Comparison of ENCODE assay signal across 17 cellular contexts in genomic region chr10:8513155-8514147, GRCh38.
"Had no signal": no experiment of that assay in that cellular context is flagged by ENCODE, and none has a peak within 500 bp of the region (broad histone marks: within the 10 kb centered on the region; RNA-seq: fewer than 3 reads in every experiment).

No MANE protein-coding gene starts in this region.

- H3K4me1 ChIP-seq: body of pancreas, left lung, parathyroid adenoma, upper lobe of right lung had no signal

- H3K9me3 ChIP-seq: body of pancreas, left lung, upper lobe of right lung had no signal

- H2AFZ ChIP-seq: parathyroid adenoma had no signal

- H3K27ac ChIP-seq: body of pancreas, left lung, parathyroid adenoma, upper lobe of right lung had no signal

- H3K36me3 Mint-ChIP-seq: activated naive CD4-positive, alpha-beta T cell treated with anti-CD3 and anti-CD28 coated beads, Interleukin-2, amount 50 U/mL, for 72 hours had no signal

- H3K27me3 ChIP-seq: body of pancreas had no signal

- H3K79me2 ChIP-seq: parathyroid adenoma had no signal

- H3K36me3 ChIP-seq: left lung, upper lobe of right lung had no signal

- H3K27ac Mint-ChIP-seq: activated naive CD4-positive, alpha-beta T cell treated with anti-CD3 and anti-CD28 coated beads, Interleukin-2, amount 50 U/mL, for 72 hours; dendritic cell treated with granulocyte-macrophage colony-stimulating factor and Interleukin-4, amounts not matched to agents 40 ng/mL and 50 ng/mL, for 4 days; stimulated activated naive CD8-positive, alpha-beta T cell treated with anti-CD3 and anti-CD28 coated beads, Interleukin-15, Interleukin-2, amounts not matched to agents 100 ng/mL and 50 ng/mL, for 24 hours had no signal

- ATAC-seq: activated CD4-positive, CD25-positive, alpha-beta regulatory T cell treated with anti-CD3 and anti-CD28 coated beads, Interleukin-2, amount 50 U/mL, for 24 hours; activated naive CD4-positive, alpha-beta T cell treated with anti-CD3 and anti-CD28 coated beads, Interleukin-2, amount 50 U/mL, for 72 hours; activated T-cell treated with anti-CD3 and anti-CD28 coated beads, Interleukin-2, amount 50 U/mL, for 4 hours; body of pancreas; left lung; upper lobe of right lung had no signal

- H3K4me3 Mint-ChIP-seq: activated T-cell treated with anti-CD3 and anti-CD28 coated beads, Interleukin-2, amount 50 U/mL, for 4 hours; central memory CD8-positive, alpha-beta T cell; dendritic cell treated with granulocyte-macrophage colony-stimulating factor and Interleukin-4, amounts not matched to agents 40 ng/mL and 50 ng/mL, for 4 days; stimulated activated naive CD8-positive, alpha-beta T cell treated with anti-CD3 and anti-CD28 coated beads, Interleukin-15, Interleukin-2, amounts not matched to agents 100 ng/mL and 50 ng/mL, for 24 hours had no signal

- H3K4me1 Mint-ChIP-seq: central memory CD8-positive, alpha-beta T cell had no signal

- H3K9me3 Mint-ChIP-seq: activated naive CD4-positive, alpha-beta T cell treated with anti-CD3 and anti-CD28 coated beads, Interleukin-2, amount 50 U/mL, for 72 hours; activated T-cell treated with anti-CD3 and anti-CD28 coated beads, Interleukin-2, amount 50 U/mL, for 4 hours; central memory CD8-positive, alpha-beta T cell; dendritic cell treated with granulocyte-macrophage colony-stimulating factor and Interleukin-4, amounts not matched to agents 40 ng/mL and 50 ng/mL, for 4 days; stimulated activated naive CD8-positive, alpha-beta T cell treated with anti-CD3 and anti-CD28 coated beads, Interleukin-15, Interleukin-2, amounts not matched to agents 100 ng/mL and 50 ng/mL, for 24 hours had no signal

- H3K4me3 ChIP-seq: body of pancreas, left lung, upper lobe of right lung had no signal

- DNase-seq: activated CD4-positive, alpha-beta T cell treated with anti-CD3 and anti-CD28 coated beads, Interleukin-2, amount 50 U/mL, for 48 hours; activated effector memory CD4-positive, alpha-beta T cell treated with anti-CD3 and anti-CD28 coated beads, Interleukin-2, amount 50 U/mL, for 16 hours; activated T-cell treated with anti-CD3 and anti-CD28 coated beads, Interleukin-2, amount 50 U/mL, for 4 hours; amniotic stem cell; body of pancreas; erythroblast; hypothalamus; left lung; stimulated activated CD4-positive, alpha-beta T cell treated with anti-CD3 and anti-CD28 coated beads, Interleukin-15, amount 100 ng/mL, for 24 hours; stimulated activated CD4-positive, alpha-beta T cell treated with anti-CD3 and anti-CD28 coated beads, Interleukin-4, amount 100 ng/mL, for 24 hours; upper lobe of right lung had no signal

- H3K27me3 Mint-ChIP-seq: dendritic cell treated with granulocyte-macrophage colony-stimulating factor and Interleukin-4, amounts not matched to agents 40 ng/mL and 50 ng/mL, for 4 days had no signal
